Comparison of ENCODE assay signal across 19 cellular contexts in genomic region chr7:80593869-80594587, GRCh38. TPM values are rescaled to one million over a fixed set of nuclear protein-coding genes. Genes with fewer than 3 reads are reported as not detected.
DNase-seq lines count a peak whose midpoint lies in the region; ATAC-seq and TF ChIP-seq lines count a peak whose summit lies in the region.
"Had no signal": no experiment of that assay in that cellular context is flagged by ENCODE, and none has a peak within 500 bp of the region (broad histone marks: within the 10 kb centered on the region; RNA-seq: fewer than 3 reads in every experiment).

No MANE protein-coding gene starts in this region.

- H3K27me3 ChIP-seq in suprapubic skin (no peaks in the 10 kb centered on the region), tibial artery (no peaks in the 10 kb centered on the region)

- TF ChIP-seq EP300 in suprapubic skin (IDR thresholded peaks at IDR 0.05): no peak

- 81% methylated on average over 7 of the region's 7 CpGs for WGBS in suprapubic skin

- no peaks in the 10 kb centered on the region for H3K36me3 ChIP-seq in suprapubic skin
- no peaks in the 10 kb centered on the region for H3K36me3 ChIP-seq in tibial artery

- peaks cover 13% of the 10 kb centered on the region for H3K4me1 ChIP-seq in suprapubic skin
- H3K4me1 ChIP-seq in tibial artery: no peaks in the 10 kb centered on the region

- peak; percentile 13 for DNase-seq in LHCN-M2 (ENCODE audit: low read depth)
- DNase-seq in dedifferentiated amniotic fluid mesenchymal stem cell (ENCODE audit: extremely low spot score): peak; percentile 34
- DNase-seq in left kidney (ENCODE audit: low read depth, low spot score): peak; percentile 28
- peak in 1 of 2 donors; percentile 71 for DNase-seq in suprapubic skin (ENCODE audit: low spot score in 2 of 2)
- DNase-seq in tibial artery: no peak
- no peak for DNase-seq in stimulated activated CD4-positive, alpha-beta T cell treated with anti-CD3 and anti-CD28 coated beads, Interleukin-2, amount 100 ng/mL, for 48 hours
- no peak for DNase-seq in activated T-cell treated with anti-CD3 and anti-CD28 coated beads, Interleukin-2, amount 50 U/mL, for 1 hour
- DNase-seq: activated CD4-positive, CD25-positive, alpha-beta regulatory T cell treated with anti-CD3 and anti-CD28 coated beads, Interleukin-2, amount 50 U/mL, for 72 hours; HCEC 1CT; hippocampal formation; NCI-H1417; NCI-H510A treated with DMSO at 0.1 percent for 48 hours; stimulated activated naive CD4-positive, alpha-beta T cell treated with Interleukin-2 at 50 U/mL for 16 hours; SW 1271 had no signal

- no peak for TF ChIP-seq POLR2A in suprapubic skin (IDR thresholded peaks at IDR 0.05)

- H3K9me3 ChIP-seq in suprapubic skin (no peaks in the 10 kb centered on the region), tibial artery (no peaks in the 10 kb centered on the region)

- peak overlapping the region; percentile 31 for H3K27ac ChIP-seq in suprapubic skin
- H3K27ac ChIP-seq in tibial artery: no peak overlapping the region
- H3K27ac ChIP-seq: coronary artery, RWPE1 had no signal

- H3K4me3 ChIP-seq in suprapubic skin (no peak overlapping the region), tibial artery (no peak overlapping the region)
- H3K4me3 ChIP-seq: coronary artery had no signal

- intact Hi-C loops in tibial artery (cut with DNase I; ENCODE audit: low total_unique reads): no loop called here

- TF ChIP-seq CTCF in suprapubic skin (IDR thresholded peaks at IDR 0.05): no peak
- TF ChIP-seq CTCF in tibial artery (IDR thresholded peaks at IDR 0.05): no peak

- no peak for ATAC-seq in HG03354 (IDR thresholded peaks at IDR 0.05; ENCODE audit: poor library complexity, severe bottlenecking, unreplicated experiment)

RNA-seq across cellular contexts. Expression of gene CD36, which starts 44.4 kb away (rescaled TPM):
- total RNA-seq in LHCN-M2 (2014; rRNA removed) (5.4 and 7.9 TPM in 2 replicates), suprapubic skin (100 to 1,000 TPM in 1 of 4 donors, 10 to 100 TPM in 3; 47.9 to 154 (median 76.6) TPM)
- polyA plus RNA-seq in LHCN-M2 (2012): 1.7 TPM
- total RNA-seq: activated T-helper 1 cell treated with anti-CD3 and anti-CD28 coated beads, Interleukin-12 subunit alpha, Interleukin-12 subunit beta, Interleukin-2, Interleukin-4 antibody, amounts not matched to agents 30 ng/mL and 10 ng/mL and 1 ng/mL, durations not matched to agents 14 hours and 24 hours and 36 hours; Daoy had no signal

Comparison
In these comparisons a context has a peak if more than half of its experiments do, and no peak if none do; other contexts are left out.
1. DNase-seq: peak in LHCN-M2 (single experiment), dedifferentiated amniotic fluid mesenchymal stem cell (single experiment) and left kidney (single experiment); none in tibial artery (0 of 2), stimulated activated CD4-positive, alpha-beta T cell treated with anti-CD3 and anti-CD28 coated beads, Interleukin-2, amount 100 ng/mL, for 48 hours (0 of 2) and activated T-cell treated with anti-CD3 and anti-CD28 coated beads, Interleukin-2, amount 50 U/mL, for 1 hour (single experiment).